Comparison of ENCODE assay signal across 17 cellular contexts in the genomic region with DNA sequence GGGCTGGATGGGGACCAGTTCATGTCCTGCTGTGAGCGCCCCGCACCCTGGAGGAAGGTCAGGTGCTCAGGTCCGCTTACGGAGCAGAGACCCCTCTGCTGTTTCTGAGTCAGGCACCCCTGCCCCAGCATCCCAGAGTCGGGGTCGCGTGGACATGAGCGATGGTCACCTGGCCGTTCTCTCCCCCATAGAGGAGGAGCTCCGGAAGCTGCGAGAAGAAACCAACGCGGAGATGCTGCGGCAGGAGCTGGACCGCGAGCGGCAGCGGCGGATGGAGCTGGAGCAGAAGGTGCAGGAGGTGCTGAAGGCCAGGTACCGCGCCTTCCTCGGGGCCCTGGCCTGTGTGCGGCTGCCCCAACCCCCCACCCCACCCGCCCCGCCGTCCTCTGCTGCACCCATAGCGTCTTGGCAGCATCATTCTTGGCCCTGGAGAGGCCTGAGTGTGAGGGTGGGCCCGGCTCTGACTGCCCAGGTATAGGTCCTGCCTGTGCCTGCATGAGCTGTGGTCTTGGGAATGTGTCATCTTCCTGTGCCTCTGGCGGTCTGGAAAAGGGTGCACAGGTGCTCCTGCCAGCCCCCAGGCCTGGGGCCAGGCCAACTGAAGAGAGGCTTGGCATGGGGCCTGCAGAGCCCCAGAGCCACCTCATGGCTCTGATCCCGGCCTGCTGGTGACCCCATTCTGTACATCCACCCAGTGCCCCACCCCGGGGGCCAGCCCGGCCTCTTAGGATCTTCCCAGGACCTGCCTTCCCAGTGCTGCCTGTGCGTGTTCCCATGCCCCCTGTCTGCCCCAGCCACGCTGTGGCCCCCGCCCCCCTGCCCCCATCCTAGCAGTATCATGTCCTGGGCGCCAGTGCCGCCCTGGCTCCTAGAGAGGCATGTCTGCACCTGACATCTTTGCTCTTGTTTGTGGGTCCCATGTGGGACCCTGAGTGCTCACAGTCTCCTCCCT.
"Had no signal": no experiment of that assay in that cellular context is flagged by ENCODE, and none has a peak within 500 bp of the region (broad histone marks: within the 10 kb centered on the region; RNA-seq: fewer than 3 reads in every experiment).

No MANE protein-coding gene starts in this region.

- H3K4me3 Mint-ChIP-seq: activated CD8-positive, alpha-beta T cell treated with anti-CD3 and anti-CD28 coated beads for 36 hours; activated T-cell treated with anti-CD3 and anti-CD28 coated beads, Interleukin-2, amount 50 U/mL, for 72 hours; endodermal cell; naive thymus-derived CD8-positive, alpha-beta T cell; T-cell; type B pancreatic cell had no signal

- H3K9me3 Mint-ChIP-seq: activated CD8-positive, alpha-beta T cell treated with anti-CD3 and anti-CD28 coated beads for 36 hours; activated T-cell treated with anti-CD3 and anti-CD28 coated beads, Interleukin-2, amount 50 U/mL, for 72 hours; endodermal cell; naive thymus-derived CD8-positive, alpha-beta T cell; stimulated activated naive B cell treated with anti-CD40 and anti-IgM and Interleukin-4, amounts not matched to agents 10 μg/mL and 1 μg/mL and 100 μg/mL, for 72 hours; T-cell; type B pancreatic cell had no signal

- H3K27ac Mint-ChIP-seq: activated CD8-positive, alpha-beta T cell treated with anti-CD3 and anti-CD28 coated beads for 36 hours; activated T-cell treated with anti-CD3 and anti-CD28 coated beads, Interleukin-2, amount 50 U/mL, for 72 hours; endodermal cell; T-cell; type B pancreatic cell had no signal

- H3K27ac ChIP-seq: body of pancreas, lower lobe of right lung had no signal

- H3K27me3 Mint-ChIP-seq: activated CD8-positive, alpha-beta T cell treated with anti-CD3 and anti-CD28 coated beads for 36 hours; naive thymus-derived CD8-positive, alpha-beta T cell; stimulated activated naive B cell treated with anti-CD40 and anti-IgM and Interleukin-4, amounts not matched to agents 10 μg/mL and 1 μg/mL and 100 μg/mL, for 72 hours; T-cell; type B pancreatic cell had no signal

- H3K4me3 ChIP-seq: body of pancreas, lower lobe of right lung, right lobe of liver had no signal

- H3K27me3 ChIP-seq: body of pancreas, right lobe of liver had no signal

- DNase-seq: activated CD4-positive, alpha-beta T cell treated with anti-CD3 and anti-CD28 coated beads for 4 hours; activated CD8-positive, alpha-beta memory T cell treated with anti-CD3 and anti-CD28 coated beads, Interleukin-2, amount 50 U/mL, for 4 hours; activated CD8-positive, alpha-beta T cell treated with anti-CD3 and anti-CD28 coated beads for 36 hours; activated naive CD4-positive, alpha-beta T cell treated with Interleukin-2 at 50 U/mL for 16 hours; activated T-cell treated with anti-CD3 and anti-CD28 coated beads, Interleukin-2, amount 50 U/mL, for 72 hours; amniotic stem cell; body of pancreas; dermis blood vessel endothelial cell; endodermal cell; left cardiac atrium; lower lobe of right lung; naive thymus-derived CD8-positive, alpha-beta T cell; nucleus accumbens; right lobe of liver; stimulated activated naive B cell treated with anti-CD40 and anti-IgM and Interleukin-4, amounts not matched to agents 10 μg/mL and 1 μg/mL and 100 μg/mL, for 72 hours; T-cell had no signal

- H3K36me3 Mint-ChIP-seq: naive thymus-derived CD8-positive, alpha-beta T cell; T-cell; type B pancreatic cell had no signal

- ATAC-seq: activated CD8-positive, alpha-beta T cell treated with anti-CD3 and anti-CD28 coated beads for 36 hours; activated T-cell treated with anti-CD3 and anti-CD28 coated beads, Interleukin-2, amount 50 U/mL, for 72 hours; body of pancreas; left cardiac atrium; lower lobe of right lung; naive thymus-derived CD8-positive, alpha-beta T cell; right lobe of liver; stimulated activated naive B cell treated with anti-CD40 and anti-IgM and Interleukin-4, amounts not matched to agents 10 μg/mL and 1 μg/mL and 100 μg/mL, for 72 hours; T-cell had no signal

- H3K9me3 ChIP-seq: body of pancreas, lower lobe of right lung, right lobe of liver had no signal
